ENCODE assay signal across 22 cellular contexts in genomic region chr6:16222826-16223225, GRCh38.
"Had no signal": no experiment of that assay in that cellular context is flagged by ENCODE, and none has a peak within 500 bp of the region (broad histone marks: within the 10 kb centered on the region; RNA-seq: fewer than 3 reads in every experiment).

No MANE protein-coding gene starts in this region.

- H3K27ac ChIP-seq: breast epithelium, colonic mucosa, esophagus muscularis mucosa, gastrocnemius medialis, neutrophil, psoas muscle, right atrium auricular region, spleen, vagina had no signal

- H3K4me3 ChIP-seq: breast epithelium, colonic mucosa, esophagus muscularis mucosa, gastrocnemius medialis, ovary, psoas muscle, right atrium auricular region, spleen, vagina had no signal

- H3K4me1 ChIP-seq: breast epithelium, colonic mucosa, esophagus muscularis mucosa, psoas muscle, right atrium auricular region, vagina had no signal

- H3K36me3 ChIP-seq: breast epithelium, colonic mucosa, esophagus muscularis mucosa, gastrocnemius medialis, neutrophil, ovary, right atrium auricular region, spleen, vagina had no signal

- H3K9me3 ChIP-seq: breast epithelium, colonic mucosa, esophagus muscularis mucosa, gastrocnemius medialis, neutrophil, ovary, psoas muscle, right atrium auricular region, vagina had no signal

- H3K27me3 ChIP-seq: breast epithelium, colonic mucosa, esophagus muscularis mucosa, gastrocnemius medialis, ovary, right atrium auricular region, vagina had no signal

- ATAC-seq: activated CD4-positive, alpha-beta T cell treated with anti-CD3 and anti-CD28 coated beads for 36 hours; gastrocnemius medialis; left ventricle myocardium superior; naive thymus-derived CD8-positive, alpha-beta T cell; psoas muscle had no signal

- DNase-seq: activated B cell treated with CpG ODN at 0.5 μM for 24 hours; activated CD4-positive, alpha-beta T cell treated with anti-CD3 and anti-CD28 coated beads for 36 hours; activated CD4-positive, alpha-beta T cell treated with anti-CD3 and anti-CD28 coated beads, Interleukin-2, amount 50 U/mL, for 48 hours; activated CD8-positive, alpha-beta memory T cell treated with anti-CD3 and anti-CD28 coated beads, Interleukin-2, amount 50 U/mL, for 48 hours; colonic mucosa; gastrocnemius medialis; head of caudate nucleus; left ventricle myocardium superior; mammary epithelial cell; naive thymus-derived CD8-positive, alpha-beta T cell; psoas muscle; spleen; stimulated activated CD4-positive, alpha-beta T cell treated with anti-CD3 and anti-CD28 coated beads, Interleukin-4, amount 100 ng/mL, for 24 hours; T1000; trophoblast cell had no signal

- FAIRE-seq: islet of Langerhans had no signal
